9 cellular contexts compared by ENCODE assay signal in genomic region chr1:81801032-81801833, GRCh38. TPM values are rescaled to one million over a fixed set of nuclear protein-coding genes. Genes with fewer than 3 reads are reported as not detected.
DNase-seq lines count a peak whose midpoint lies in the region; ATAC-seq lines count a peak whose summit lies in the region.
"Had no signal": no experiment of that assay in that cellular context is flagged by ENCODE, and none has a peak within 500 bp of the region (broad histone marks: within the 10 kb centered on the region; RNA-seq: fewer than 3 reads in every experiment).

No MANE protein-coding gene starts in this region.

- DNase-seq in Daoy (ENCODE audit: low read depth) (peak; percentile 94), NCI-H345 (lab: John Stamatoyannopoulos, UW) (peak; percentile 86), amniotic stem cell (lab: John Stamatoyannopoulos, UW) (peak; percentile 88), left ventricle myocardium superior (peak; percentile 81), posterior vena cava (ENCODE audit: low spot score) (peak; percentile 89)
- DNase-seq in stimulated activated CD4-positive, alpha-beta T cell treated with anti-CD3 and anti-CD28 coated beads, Interleukin-2, amount 100 ng/mL, for 48 hours = no peak
- no peak for DNase-seq in effector CD4-positive, alpha-beta T cell

- intact Hi-C loops in left ventricle myocardium superior (cut with micrococcal nuclease) = loop anchor here (10.0 kb wide), 1 partner anchor 174 kb away; no protein-coding TSS in a partner anchor
- intact Hi-C loops in posterior vena cava (cut with DNase I) = loop anchor here (10.0 kb wide), 3 partner anchors 154 to 424 kb away; no protein-coding TSS in a partner anchor

- peak; percentile 59 for ATAC-seq in HG02938 (IDR thresholded peaks at IDR 0.05; ENCODE audit: unreplicated experiment)
- ATAC-seq in left ventricle myocardium superior = peak; percentile 87

RNA-seq across cellular contexts. Expression of gene ADGRL2, which starts 0.5 kb away (rescaled TPM):
- 18.0 and 20.3 TPM in 2 replicates for total RNA-seq in Daoy (2014; rRNA removed; shearing (Covaris generic))
- total RNA-seq in left ventricle myocardium superior (48.1 TPM), posterior vena cava (10 to 100 TPM; 40.6 to 58.9 TPM)
- total RNA-seq: T-helper 1 cell treated with Interleukin-12 subunit alpha and Interleukin-12 subunit beta and Interleukin-4 antibody, amounts not matched to agents 30 ng/mL and 1 ng/mL, for 36 hours had no signal

Comparison
In these comparisons a context has a peak if more than half of its experiments do, and no peak if none do; other contexts are left out.
1. DNase-seq: peak in Daoy (single experiment), NCI-H345 (single experiment), amniotic stem cell (single experiment), left ventricle myocardium superior (single experiment) and posterior vena cava (single experiment); none in stimulated activated CD4-positive, alpha-beta T cell treated with anti-CD3 and anti-CD28 coated beads, Interleukin-2, amount 100 ng/mL, for 48 hours (0 of 2) and effector CD4-positive, alpha-beta T cell (single experiment).